17 cellular contexts compared by ENCODE assay signal in the genomic region with DNA sequence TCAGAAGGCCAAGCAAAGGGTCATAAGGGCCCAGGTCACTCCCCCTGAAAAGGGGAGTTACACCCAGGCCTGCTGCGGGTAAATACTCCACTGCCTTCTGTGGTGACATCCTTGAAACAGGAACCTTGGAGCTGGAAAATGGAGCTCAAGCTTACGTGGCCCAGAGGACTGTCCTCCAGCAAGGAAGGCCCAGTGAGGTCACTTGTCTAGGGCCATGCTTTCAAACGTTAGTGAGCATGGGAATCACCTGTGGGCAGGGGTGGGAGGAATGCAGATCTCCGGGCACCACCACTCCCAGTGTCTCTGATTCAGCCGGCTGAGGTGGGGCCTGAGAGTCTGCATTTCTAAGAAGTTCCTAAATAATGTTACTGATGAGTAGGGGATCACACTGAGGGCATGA.
DNase-seq lines count a peak whose midpoint lies in the region; ATAC-seq, FAIRE-seq and TF ChIP-seq lines count a peak whose summit lies in the region.
"Had no signal": no experiment of that assay in that cellular context is flagged by ENCODE, and none has a peak within 500 bp of the region (broad histone marks: within the 10 kb centered on the region; RNA-seq: fewer than 3 reads in every experiment).

No MANE protein-coding gene starts in this region.

- H3K56ac ChIP-seq in mesendoderm (ENCODE audit: low read length), result peak overlapping the region; percentile 45

- peaks cover 3% of the 10 kb centered on the region for H3K36me3 Mint-ChIP-seq in activated CD8-positive, alpha-beta memory T cell treated with anti-CD3 and anti-CD28 coated beads, Interleukin-2, amount 10 ng/mL, durations not matched to agents 7 days and 5 days
- H3K36me3 Mint-ChIP-seq in effector memory CD8-positive, alpha-beta T cell (ENCODE audit: insufficient read depth), result no peaks in the 10 kb centered on the region

- H3K27ac ChIP-seq in K562 (ENCODE audit: extremely low read depth, low read depth, low read length) (no peak overlapping the region), mesendoderm (ENCODE audit: low read depth, low read length) (no peak overlapping the region)
- H3K27ac ChIP-seq: 22Rv1, HL-60 had no signal

- no peak overlapping the region for H3K4ac ChIP-seq in mesendoderm (ENCODE audit: low read depth, low read length)

- no peak overlapping the region for H3K23ac ChIP-seq in mesendoderm (ENCODE audit: low read length)

- no peaks in the 10 kb centered on the region for H3K9me3 ChIP-seq in K562 (replicated peaks; ENCODE audit: control insufficient read depth, insufficient read depth, low read depth, low read length)

- H3K27me3 Mint-ChIP-seq in activated CD8-positive, alpha-beta memory T cell treated with anti-CD3 and anti-CD28 coated beads, Interleukin-2, amount 10 ng/mL, durations not matched to agents 7 days and 5 days, result peaks cover 3% of the 10 kb centered on the region
- H3K27me3 Mint-ChIP-seq in effector memory CD8-positive, alpha-beta T cell, result peaks cover 0 to 6% of the 10 kb centered on the region in 2 donors

- H3K27ac Mint-ChIP-seq in activated CD8-positive, alpha-beta memory T cell treated with anti-CD3 and anti-CD28 coated beads, Interleukin-2, amount 10 ng/mL, durations not matched to agents 7 days and 5 days, result no peak overlapping the region
- no peak overlapping the region for H3K27ac Mint-ChIP-seq in effector memory CD8-positive, alpha-beta T cell

- H4K5ac ChIP-seq in mesendoderm (ENCODE audit: low read length), result no peak overlapping the region

- H4K20me1 ChIP-seq in K562 (replicated peaks; ENCODE audit: control insufficient read depth, insufficient read depth, low read length), result no peaks in the 10 kb centered on the region

- H2BK120ac ChIP-seq in mesendoderm (ENCODE audit: low read depth, low read length), result no peak overlapping the region

- H3K27me3 ChIP-seq in K562 (ENCODE audit: control insufficient read depth in 2 of 2, insufficient read depth in 2 of 2, low read length in 2 of 2) (peaks cover 0 to 6% of the 10 kb centered on the region in 2 experiments; a peak in 1 of 5 replicates), mesendoderm (ENCODE audit: insufficient read depth, low read length, poor library complexity) (no peaks in the 10 kb centered on the region)

- peaks cover 24% of the 10 kb centered on the region for H3K4me1 Mint-ChIP-seq in activated CD8-positive, alpha-beta memory T cell treated with anti-CD3 and anti-CD28 coated beads, Interleukin-2, amount 10 ng/mL, durations not matched to agents 7 days and 5 days
- peaks cover 6% of the 10 kb centered on the region in 2 donors for H3K4me1 Mint-ChIP-seq in effector memory CD8-positive, alpha-beta T cell (ENCODE audit: low read depth in 2 of 2)

- no TSS peak for BruUV-seq in K562 (replicated peaks; lab: Mats Ljungman, UMichigan)

- no peaks in the 10 kb centered on the region for H3K79me2 ChIP-seq in K562 (ENCODE audit: control insufficient read depth, insufficient read depth, low read length)
- H3K79me2 ChIP-seq in mesendoderm (ENCODE audit: control insufficient read depth, insufficient read depth, low read length), result no peaks in the 10 kb centered on the region

- no peak for TF ChIP-seq RAD21 in K562 (CRISPR knock-in tag; conservative IDR thresholded peaks at IDR 0.05 in 1 of 2, IDR thresholded peaks at IDR 0.05 in 1 of 2)

- TF ChIP-seq CTCF in K562 (IDR thresholded peaks at IDR 0.05 in 2 of 3, conservative IDR thresholded peaks at IDR 0.05 in 1 of 3; ENCODE audit: insufficient read depth in 2 of 3, low read depth in 1 of 3, low read length in 3 of 3), result no peak

- intact Hi-C loops in K562 (cut with micrococcal nuclease) (no loop called here), posterior vena cava (cut with DNase I) (no loop called here)

- FAIRE-seq in K562 (lab: Jason Lieb, UNC), result no peak

- in situ Hi-C loops in K562 (cut with MboI), result no loop called here

- H2AFZ ChIP-seq in K562 (ENCODE audit: low read depth, low read length), result 0 out of 2 replicates have a peak overlapping the region, but pooled peaks have one; percentile 16

- H3K4me2 ChIP-seq in K562 (ENCODE audit: insufficient read depth, low read length), result no peak overlapping the region
- no peak overlapping the region for H3K4me2 ChIP-seq in mesendoderm (ENCODE audit: low read length)

- no peak overlapping the region for H2AK5ac ChIP-seq in mesendoderm (ENCODE audit: low read length)

- POLR2A ChIA-PET in K562 (lab: Yijun Ruan, JAX), result interaction anchor here (1.1 kb wide), 1 partner anchor 24 kb away, joined by 3 read pairs; no protein-coding TSS in a partner anchor

- WGBS in K562 (ENCODE audit: insufficient coverage, low coverage, missing lambda C conversion rate), result 33% methylated on average over 4 of the region's 5 CpGs
- no CpG with 5 or more reads among the region's 5 CpGs for WGBS in mesendoderm (ENCODE audit: extremely low coverage, insufficient coverage, low lambda C conversion rate)

- no peak overlapping the region for H2BK15ac ChIP-seq in mesendoderm (replicated peaks; ENCODE audit: low read depth)

- no peak overlapping the region for H3K4me3 Mint-ChIP-seq in activated CD8-positive, alpha-beta memory T cell treated with anti-CD3 and anti-CD28 coated beads, Interleukin-2, amount 10 ng/mL, durations not matched to agents 7 days and 5 days
- no peak overlapping the region for H3K4me3 Mint-ChIP-seq in effector memory CD8-positive, alpha-beta T cell

- H3K36me3 ChIP-seq in K562 (ENCODE audit: control insufficient read depth, insufficient read depth, low read length) (no peaks in the 10 kb centered on the region), mesendoderm (ENCODE audit: control insufficient read depth, insufficient read depth, low read length) (no peaks in the 10 kb centered on the region)

- H3K18ac ChIP-seq in mesendoderm (ENCODE audit: low read length), result no peak overlapping the region

- peak; percentile 16 for DNase-seq in activated CD8-positive, alpha-beta memory T cell treated with anti-CD3 and anti-CD28 coated beads, Interleukin-2, amount 10 ng/mL, durations not matched to agents 7 days and 5 days
- no peak for DNase-seq in activated CD8-positive, alpha-beta memory T cell treated with anti-CD3 and anti-CD28 coated beads for 24 hours
- DNase-seq in K562 (ENCODE audit: extremely low read depth in 1 of 4, low spot score in 3 of 4) (no peak), mesendoderm (no peak), DMS53 treated with DMSO at 0.1 percent for 48 hours (lab: John Stamatoyannopoulos, UW; ENCODE audit: unreplicated experiment) (no peak), posterior vena cava (ENCODE audit: low spot score) (no peak), pons (ENCODE audit: low spot score) (no peak)
- DNase-seq in effector memory CD8-positive, alpha-beta T cell, result no peak
- DNase-seq: DMS 273 treated with DMSO at 0.1 percent for 48 hours; NCI-H1417; NCI-H187 treated with DMSO at 0.1 percent for 48 hours; NCI-H2171 treated with DMSO at 0.1 percent for 48 hours; NCI-H446 treated with DMSO at 0.1 percent for 48 hours; NK-92 treated with Interleukin-12 subunit alpha and Interleukin-12 subunit beta, amount 100 ng/mL, for 24 hours; OCI-M1 had no signal

- no peaks in the 10 kb centered on the region for H3K9me1 ChIP-seq in K562 (ENCODE audit: control insufficient read depth, insufficient read depth, low read length)

- CTCF ChIA-PET in activated CD8-positive, alpha-beta memory T cell treated with anti-CD3 and anti-CD28 coated beads, Interleukin-2, amount 10 ng/mL, durations not matched to agents 7 days and 5 days (lab: Charles Lee), result interaction anchor here (1.3 to 2.0 kb wide), 4 partner anchors 11 to 26 kb away, joined by 4 to 6 read pairs (median 4); no protein-coding TSS in a partner anchor
- CTCF ChIA-PET in K562 (lab: Yijun Ruan, JAX; ENCODE audit: low intra/inter-chr PET ratio), result no interaction called here

- H3K9ac ChIP-seq in K562 (ENCODE audit: insufficient read depth in 1 of 2, low read depth in 2 of 2, low read length in 2 of 2), result no peak overlapping the region
- no peak overlapping the region for H3K9ac ChIP-seq in mesendoderm (ENCODE audit: low read length)

- H4K8ac ChIP-seq in mesendoderm (ENCODE audit: low read depth, low read length), result no peak overlapping the region

- no peak for TF ChIP-seq POLR2A in K562 (conservative IDR thresholded peaks at IDR 0.05)

- TF ChIP-seq EP300 in K562 (IDR thresholded peaks at IDR 0.05; ENCODE audit: low read length), result no peak

- no peaks in the 10 kb centered on the region for H3K9me3 Mint-ChIP-seq in activated CD8-positive, alpha-beta memory T cell treated with anti-CD3 and anti-CD28 coated beads, Interleukin-2, amount 10 ng/mL, durations not matched to agents 7 days and 5 days (ENCODE audit: low read depth)
- no peaks in the 10 kb centered on the region for H3K9me3 Mint-ChIP-seq in effector memory CD8-positive, alpha-beta T cell

- H3K79me1 ChIP-seq in mesendoderm (ENCODE audit: low read length), result no peaks in the 10 kb centered on the region

- ATAC-seq in activated CD8-positive, alpha-beta memory T cell treated with anti-CD3 and anti-CD28 coated beads, Interleukin-2, amount 10 ng/mL, durations not matched to agents 7 days and 5 days, result no peak
- ATAC-seq in K562, result no peak; the same call in 2 of the 3 replicates
- no peak for ATAC-seq in effector memory CD8-positive, alpha-beta T cell (replicated peaks)

- no peaks in the 10 kb centered on the region; a peak in 2 of 5 replicates for H3K4me1 ChIP-seq in K562 (replicated peaks in 1 of 2; ENCODE audit: control insufficient read depth in 2 of 2, insufficient read depth in 2 of 2, low read length in 2 of 2)
- H3K4me1 ChIP-seq in mesendoderm (ENCODE audit: control insufficient read depth, low read depth, low read length), result peaks cover 11% of the 10 kb centered on the region

- H3K4me3 ChIP-seq in K562 (no peak overlapping the region), mesendoderm (ENCODE audit: low read length) (no peak overlapping the region)

- H2BK5ac ChIP-seq in mesendoderm (ENCODE audit: low read length), result no peak overlapping the region

TF ChIP-seq in K562, 482 proteins besides CTCF, POLR2A, EP300 and RAD21 (continues in another document):
- TF ChIP-seq MIER1 (IDR thresholded peaks at IDR 0.05; ENCODE audit: low read depth), result no peak
- TF ChIP-seq, protein P1, sequence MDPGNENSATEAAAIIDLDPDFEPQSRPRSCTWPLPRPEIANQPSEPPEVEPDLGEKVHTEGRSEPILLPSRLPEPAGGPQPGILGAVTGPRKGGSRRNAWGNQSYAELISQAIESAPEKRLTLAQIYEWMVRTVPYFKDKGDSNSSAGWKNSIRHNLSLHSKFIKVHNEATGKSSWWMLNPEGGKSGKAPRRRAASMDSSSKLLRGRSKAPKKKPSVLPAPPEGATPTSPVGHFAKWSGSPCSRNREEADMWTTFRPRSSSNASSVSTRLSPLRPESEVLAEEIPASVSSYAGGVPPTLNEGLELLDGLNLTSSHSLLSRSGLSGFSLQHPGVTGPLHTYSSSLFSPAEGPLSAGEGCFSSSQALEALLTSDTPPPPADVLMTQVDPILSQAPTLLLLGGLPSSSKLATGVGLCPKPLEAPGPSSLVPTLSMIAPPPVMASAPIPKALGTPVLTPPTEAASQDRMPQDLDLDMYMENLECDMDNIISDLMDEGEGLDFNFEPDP (CRISPR knock-in tag; IDR thresholded peaks at IDR 0.05), result no peak
- no peak for TF ChIP-seq ZNF217 (CRISPR knock-in tag; IDR thresholded peaks at IDR 0.05)
- TF ChIP-seq MYBL2 (IDR thresholded peaks at IDR 0.05; ENCODE audit: low read depth), result no peak
- TF ChIP-seq MYBL2 (CRISPR knock-in tag; IDR thresholded peaks at IDR 0.05; ENCODE audit: borderline replicate concordance), result no peak
- TF ChIP-seq GTF2F1 (IDR thresholded peaks at IDR 0.05; ENCODE audit: low read depth, low read length), result no peak
